24 cellular contexts compared by ENCODE assay signal in genomic region chr19:38817081-38817480, GRCh38. TPM values are rescaled to one million over a fixed set of nuclear protein-coding genes. Genes with fewer than 3 reads are reported as not detected.
DNase-seq lines count a peak whose midpoint lies in the region; ATAC-seq, FAIRE-seq and TF ChIP-seq lines count a peak whose summit lies in the region.
"Had no signal": no experiment of that assay in that cellular context is flagged by ENCODE, and none has a peak within 500 bp of the region (broad histone marks: within the 10 kb centered on the region; RNA-seq: fewer than 3 reads in every experiment).

No MANE protein-coding gene starts in this region.

- H3K4me2 ChIP-seq in HepG2 (ENCODE audit: low read depth, low read length): no peak overlapping the region
- H3K4me2 ChIP-seq: BLaER1, GM23338, SK-N-SH had no signal

- peaks cover 2 to 14% (median 6%) of the 10 kb centered on the region in 7 donors for H3K4me1 Mint-ChIP-seq in naive thymus-derived CD4-positive, alpha-beta T cell

- TF ChIP-seq EP300 in HepG2 (IDR thresholded peaks at IDR 0.05; ENCODE audit: low read depth in 2 of 2, low read length in 2 of 2) (no peak), HepG2 (CRISPR knock-in tag; IDR thresholded peaks at IDR 0.05; ENCODE audit: borderline replicate concordance) (no peak), transverse colon (IDR thresholded peaks at IDR 0.05; ENCODE audit: low read depth) (no peak)

- H3K9ac ChIP-seq in HepG2 (ENCODE audit: insufficient read depth, low read depth, low read length): no peak overlapping the region
- H3K9ac ChIP-seq: BLaER1, SK-N-SH had no signal

- H3K9me3 Mint-ChIP-seq in naive thymus-derived CD4-positive, alpha-beta T cell: no peaks in the 10 kb centered on the region
- H3K9me3 Mint-ChIP-seq: CD4-positive, alpha-beta T cell had no signal

- H3K27me3 Mint-ChIP-seq in naive thymus-derived CD4-positive, alpha-beta T cell: no peaks in the 10 kb centered on the region
- H3K27me3 Mint-ChIP-seq: CD4-positive, alpha-beta T cell had no signal

- peaks cover 4 to 16% (median 10%) of the 10 kb centered on the region in 5 donors for H3K36me3 Mint-ChIP-seq in naive thymus-derived CD4-positive, alpha-beta T cell

- H3K27me3 ChIP-seq in H7 (ENCODE audit: control insufficient read depth, insufficient read depth, low read length) (no peaks in the 10 kb centered on the region), HepG2 (ENCODE audit: control insufficient read depth in 1 of 2, insufficient read depth in 2 of 2, low read length in 2 of 2) (no peaks in the 10 kb centered on the region), transverse colon (no peaks in the 10 kb centered on the region)
- no peaks in the 10 kb centered on the region for H3K27me3 ChIP-seq in naive thymus-derived CD4-positive, alpha-beta T cell (ENCODE audit: control insufficient read depth in 2 of 2, insufficient read depth in 2 of 2, low read length in 2 of 2)
- H3K27me3 ChIP-seq: BLaER1 had no signal

- peaks cover 4% of the 10 kb centered on the region for H3K36me3 ChIP-seq in H7 (replicated peaks; ENCODE audit: control insufficient read depth, insufficient read depth, low read length)
- peaks cover 11 to 27% of the 10 kb centered on the region in 2 experiments; a peak in 4 of 5 replicates for H3K36me3 ChIP-seq in HepG2 (replicated peaks in 1 of 2; ENCODE audit: control insufficient read depth in 1 of 2, insufficient read depth in 2 of 2, low read length in 2 of 2)
- H3K36me3 ChIP-seq in transverse colon: peaks cover 0 to 20% (median 4%) of the 10 kb centered on the region in 4 donors
- H3K36me3 ChIP-seq in naive thymus-derived CD4-positive, alpha-beta T cell (ENCODE audit: control insufficient read depth in 2 of 3, insufficient read depth in 3 of 3, low read length in 3 of 3): peaks cover 4 to 46% (median 19%) of the 10 kb centered on the region in 3 experiments

- POLR2A ChIA-PET in HepG2 (lab: Yijun Ruan, JAX): no interaction called here
- POLR2A ChIA-PET in naive thymus-derived CD4-positive, alpha-beta T cell (lab: Charles Lee): interaction anchor here (0.9 kb wide), 1 partner anchor 47 kb away, joined by 3 read pairs; no protein-coding TSS in a partner anchor

- FAIRE-seq in HepG2 (lab: Jason Lieb, UNC): no peak
- FAIRE-seq: GM12892 had no signal

- H3K4me1 ChIP-seq in HepG2 (ENCODE audit: insufficient read depth, low read length) (peaks cover 41% of the 10 kb centered on the region), transverse colon (peaks cover 4 to 71% (median 56%) of the 10 kb centered on the region in 4 donors)
- H3K4me1 ChIP-seq in naive thymus-derived CD4-positive, alpha-beta T cell (ENCODE audit: control insufficient read depth in 2 of 2, insufficient read depth in 2 of 2, low read length in 2 of 2): no peaks in the 10 kb centered on the region

- H3K27ac Mint-ChIP-seq in naive thymus-derived CD4-positive, alpha-beta T cell: no peak overlapping the region
- H3K27ac Mint-ChIP-seq: CD4-positive, alpha-beta T cell; GM23338 had no signal

- no peak for ATAC-seq in HepG2
- ATAC-seq in naive thymus-derived CD4-positive, alpha-beta T cell: no peak
- ATAC-seq: GM23338, Panc1 had no signal

- H3K79me2 ChIP-seq in HepG2 (ENCODE audit: insufficient read depth, low read length): no peaks in the 10 kb centered on the region

- no peaks in the 10 kb centered on the region for H4K20me1 ChIP-seq in HepG2 (ENCODE audit: insufficient read depth, low read length)

- H3K27ac ChIP-seq in HepG2 (ENCODE audit: extremely low read length, insufficient read depth, low read length): no peak overlapping the region
- peak overlapping the region in 3 of 4 donors; percentile 85 to 94 (median 92) for H3K27ac ChIP-seq in transverse colon
- H3K27ac ChIP-seq in naive thymus-derived CD4-positive, alpha-beta T cell (ENCODE audit: low read depth, low read length): no peak overlapping the region
- H3K27ac ChIP-seq: BLaER1, HL-60 had no signal

- H3K9me3 ChIP-seq in HepG2 (ENCODE audit: low read length) (no peaks in the 10 kb centered on the region), transverse colon (no peaks in the 10 kb centered on the region)
- no peaks in the 10 kb centered on the region for H3K9me3 ChIP-seq in naive thymus-derived CD4-positive, alpha-beta T cell (ENCODE audit: control insufficient read depth in 2 of 3, low read length in 3 of 3)
- H3K9me3 ChIP-seq: BLaER1, SK-N-SH had no signal

- TF ChIP-seq RAD21 in HepG2 (CRISPR knock-in tag; IDR thresholded peaks at IDR 0.05): no peak

- no peak overlapping the region for H2AFZ ChIP-seq in HepG2 (ENCODE audit: low read length)
- H2AFZ ChIP-seq: GM23338 had no signal

- in situ Hi-C loops in HepG2 (cut with HindIII; ENCODE audit: extremely low pct_ligation_motif_present, low pct_unique_long_range_greater_than_20kb) (no loop called here), transverse colon (cut with MboI; ENCODE audit: low pct_ligation_motif_present in 1 of 4, low pct_unique_long_range_greater_than_20kb in 1 of 4, low sequenced_read_pairs in 3 of 4) (no loop called here), ACHN (cut with HindIII; ENCODE audit: low pct_ligation_motif_present, low pct_unique_long_range_greater_than_20kb, low sequenced_read_pairs) (no loop called here)

- CTCF ChIA-PET in HepG2 (lab: Yijun Ruan, JAX; ENCODE audit: low intra/inter-chr PET ratio, low total read pairs): no interaction called here
- CTCF ChIA-PET in naive thymus-derived CD4-positive, alpha-beta T cell (lab: Charles Lee): interaction anchor here (1.2 kb wide), 1 partner anchor 183 kb away, joined by 6 read pairs; no protein-coding TSS in a partner anchor

- DNase-seq in H7: peak; percentile 35
- no peak for DNase-seq in HepG2 (ENCODE audit: low spot score)
- DNase-seq in transverse colon: no peak
- DNase-seq in naive thymus-derived CD4-positive, alpha-beta T cell: no peak
- DNase-seq in ACHN: no peak
- DNase-seq: CD4-positive, alpha-beta T cell; COR-L47; DMS153; HCEC 1CT; KG1; NCI-H1092; NCI-H1436; NCI-H1930; NCI-H69; SIG-M5; SK-N-SH had no signal

- intact Hi-C loops in HepG2 (cut with micrococcal nuclease; ENCODE audit: unreplicated experiment): no loop called here
- intact Hi-C loops in transverse colon (cut with DNase I; ENCODE audit: low total_unique reads): no loop called here
- intact Hi-C loops in naive thymus-derived CD4-positive, alpha-beta T cell (cut with micrococcal nuclease): no loop called here

- 90% methylated on average over 5 of the region's 15 CpGs for WGBS in HepG2 (ENCODE audit: low lambda C conversion rate)
- WGBS in transverse colon (ENCODE audit: low coverage in 1 of 2), 2 donors: 97% methylated on average over 14 of the region's 15 CpGs; no CpG with 5 or more reads in 1 of the 2 donors

- TF ChIP-seq CTCF in HepG2 (CRISPR knock-in tag; IDR thresholded peaks at IDR 0.05) (no peak), transverse colon (IDR thresholded peaks at IDR 0.05) (no peak)

- no peak for TF ChIP-seq POLR2A in HepG2 (IDR thresholded peaks at IDR 0.05; ENCODE audit: insufficient read depth in 1 of 2, low read depth in 2 of 2, low read length in 2 of 2)
- TF ChIP-seq POLR2A in transverse colon (IDR thresholded peaks at IDR 0.05): no peak

- no TSS peak for BruUV-seq in HepG2 (replicated peaks; lab: Mats Ljungman, UMichigan)

- H3K4me3 Mint-ChIP-seq in naive thymus-derived CD4-positive, alpha-beta T cell: no peak overlapping the region
- H3K4me3 Mint-ChIP-seq: CD4-positive, alpha-beta T cell; GM23338 had no signal

- H3K4me3 ChIP-seq in H7 (ENCODE audit: insufficient read depth, low read depth, low read length) (no peak overlapping the region), HepG2 (replicated peaks in 1 of 3; ENCODE audit: insufficient read depth in 1 of 3, low read depth in 2 of 3, low read length in 3 of 3) (no peak overlapping the region), transverse colon (no peak overlapping the region)
- H3K4me3 ChIP-seq in naive thymus-derived CD4-positive, alpha-beta T cell (ENCODE audit: low read length): no peak overlapping the region
- H3K4me3 ChIP-seq: BLaER1, GM23338 had no signal

RNA-seq across cellular contexts. Expression of gene LGALS4, which starts 4.3 kb away (rescaled TPM):
- total RNA-seq in H7 (2014; rRNA removed; shearing (Covaris generic)): not detected in 2 replicates
- total RNA-seq in HepG2 (2016; rRNA removed; fragmentation: Illumina TruSeq; extraction: Trizol) (0.24 and 0.32 TPM in 2 replicates), transverse colon (1,000 to 10,000 TPM; 1,815 to 4,845 (median 3,695) TPM)
- total RNA-seq in HepG2 (2016; cell fraction: cytosol; rRNA removed; fragmentation: Illumina TruSeq; extraction: Trizol; ENCODE audit: low read depth): not detected in 2 replicates
- total RNA-seq in HepG2 (2016; cell fraction: insoluble cytoplasmic fraction; rRNA removed; fragmentation: Illumina TruSeq; extraction: Trizol): 0.39 TPM in 1 of 2 replicates, not detected in the other
- 0.31 TPM in 1 of 2 replicates, not detected in the other for total RNA-seq in HepG2 (2016; cell fraction: membrane; rRNA removed; fragmentation: Illumina TruSeq; extraction: Trizol)
- 0.28 and 0.41 TPM in 2 replicates for total RNA-seq in HepG2 (2016; cell fraction: nucleus; rRNA removed; fragmentation: Illumina TruSeq; extraction: Trizol)
- 0.48 and 0.71 TPM in 2 replicates for polyA plus RNA-seq in HepG2 (2011; rRNA removed)
- 0.26 and 0.30 TPM in 2 replicates for polyA plus RNA-seq in HepG2 (2011; cell fraction: cytosol; rRNA removed)
- polyA plus RNA-seq in HepG2 (2011; cell fraction: nucleus; rRNA removed): 2.4 and 2.9 TPM in 2 replicates
- 0.59 and 0.87 TPM in 2 replicates for polyA plus RNA-seq in HepG2 (2012)
- 0.17 TPM in 1 of 2 replicates, not detected in the other for polyA plus RNA-seq in HepG2 (2016; cell fraction: cytosol; fragmentation: Illumina TruSeq; extraction: Trizol; ENCODE audit: low read depth)
- polyA plus RNA-seq in HepG2 (2016; cell fraction: insoluble cytoplasmic fraction; fragmentation: Illumina TruSeq; extraction: Trizol; ENCODE audit: low read depth): not detected in 2 replicates
- 0.26 TPM in 1 of 2 replicates, not detected in the other for polyA plus RNA-seq in HepG2 (2016; cell fraction: membrane; fragmentation: Illumina TruSeq; extraction: Trizol; ENCODE audit: low read depth)
- polyA plus RNA-seq in HepG2 (2016; cell fraction: nucleus; fragmentation: Illumina TruSeq; extraction: Trizol; ENCODE audit: insufficient read depth, low read depth): 2.4 TPM in 1 of 2 replicates, not detected in the other
- polyA minus RNA-seq in HepG2 (2011; rRNA and poly(A)+ RNA removed; ENCODE audit: low replicate concordance): 0.42 and 0.68 TPM in 2 replicates
- polyA minus RNA-seq in HepG2 (2011; cell fraction: cytosol; rRNA and poly(A)+ RNA removed): not detected in 2 replicates
- polyA minus RNA-seq in HepG2 (2011; cell fraction: nucleus; rRNA and poly(A)+ RNA removed): 0.90 and 3.0 TPM in 2 replicates
- total RNA-seq in naive thymus-derived CD4-positive, alpha-beta T cell: 1 to 10 TPM; 2.3 to 9.8 (median 7.2) TPM
- polyA plus RNA-seq in naive thymus-derived CD4-positive, alpha-beta T cell: under 1 TPM; 0.13 to 0.31 TPM
- total RNA-seq: G401, NCI-H460 had no signal
- polyA plus RNA-seq: GM23338 had no signal

RNA-seq across cellular contexts. Expression of gene ECH1, which starts 14.5 kb away (rescaled TPM):
- total RNA-seq in H7 (2014; rRNA removed; shearing (Covaris generic)): 97.6 and 109 TPM in 2 replicates
- total RNA-seq in HepG2 (2016; rRNA removed; fragmentation: Illumina TruSeq; extraction: Trizol) (45.4 and 54.8 TPM in 2 replicates), transverse colon (100 to 1,000 TPM; 181 to 313 (median 228) TPM)
- 17.9 and 23.1 TPM in 2 replicates for total RNA-seq in HepG2 (2016; cell fraction: cytosol; rRNA removed; fragmentation: Illumina TruSeq; extraction: Trizol; ENCODE audit: low read depth)
- total RNA-seq in HepG2 (2016; cell fraction: insoluble cytoplasmic fraction; rRNA removed; fragmentation: Illumina TruSeq; extraction: Trizol): 41.2 and 57.4 TPM in 2 replicates
- total RNA-seq in HepG2 (2016; cell fraction: membrane; rRNA removed; fragmentation: Illumina TruSeq; extraction: Trizol): 15.1 and 19.6 TPM in 2 replicates
- 31.4 and 37.2 TPM in 2 replicates for total RNA-seq in HepG2 (2016; cell fraction: nucleus; rRNA removed; fragmentation: Illumina TruSeq; extraction: Trizol)
- polyA plus RNA-seq in HepG2 (2011; rRNA removed): 198 and 277 TPM in 2 replicates
- 180 and 200 TPM in 2 replicates for polyA plus RNA-seq in HepG2 (2011; cell fraction: cytosol; rRNA removed)
- 123 and 139 TPM in 2 replicates for polyA plus RNA-seq in HepG2 (2011; cell fraction: nucleus; rRNA removed)
- polyA plus RNA-seq in HepG2 (2012): 231 and 273 TPM in 2 replicates
- 49.8 and 49.9 TPM in 2 replicates for polyA plus RNA-seq in HepG2 (2016; cell fraction: cytosol; fragmentation: Illumina TruSeq; extraction: Trizol; ENCODE audit: low read depth)
- 244 and 262 TPM in 2 replicates for polyA plus RNA-seq in HepG2 (2016; cell fraction: insoluble cytoplasmic fraction; fragmentation: Illumina TruSeq; extraction: Trizol; ENCODE audit: low read depth)
- polyA plus RNA-seq in HepG2 (2016; cell fraction: membrane; fragmentation: Illumina TruSeq; extraction: Trizol; ENCODE audit: low read depth): 43.5 and 46.5 TPM in 2 replicates
- polyA plus RNA-seq in HepG2 (2016; cell fraction: nucleus; fragmentation: Illumina TruSeq; extraction: Trizol; ENCODE audit: insufficient read depth, low read depth): 142 and 151 TPM in 2 replicates
- 119 and 143 TPM in 2 replicates for polyA minus RNA-seq in HepG2 (2011; rRNA and poly(A)+ RNA removed; ENCODE audit: low replicate concordance)
- polyA minus RNA-seq in HepG2 (2011; cell fraction: cytosol; rRNA and poly(A)+ RNA removed): 74.8 and 77.1 TPM in 2 replicates
- polyA minus RNA-seq in HepG2 (2011; cell fraction: nucleus; rRNA and poly(A)+ RNA removed): 30.3 and 39.7 TPM in 2 replicates
- 100 to 1,000 TPM in 4 of 5 experiments, 10 to 100 TPM in 1; 71.9 to 149 (median 114) TPM for total RNA-seq in naive thymus-derived CD4-positive, alpha-beta T cell
- polyA plus RNA-seq in naive thymus-derived CD4-positive, alpha-beta T cell: 100 to 1,000 TPM; 216 to 279 TPM

RNA-seq across cellular contexts. Expression of gene LGALS7B, which starts 28.1 kb away (rescaled TPM):
- total RNA-seq in H7 (2014; rRNA removed; shearing (Covaris generic)): not detected in 2 replicates
- 0.73 and 1.7 TPM in 2 replicates for total RNA-seq in HepG2 (2016; rRNA removed; fragmentation: Illumina TruSeq; extraction: Trizol)
- not detected in 2 replicates for total RNA-seq in HepG2 (2016; cell fraction: cytosol; rRNA removed; fragmentation: Illumina TruSeq; extraction: Trizol; ENCODE audit: low read depth)
- 0.80 and 2.9 TPM in 2 replicates for total RNA-seq in HepG2 (2016; cell fraction: insoluble cytoplasmic fraction; rRNA removed; fragmentation: Illumina TruSeq; extraction: Trizol)
- 0.77 TPM in 1 of 2 replicates, not detected in the other for total RNA-seq in HepG2 (2016; cell fraction: membrane; rRNA removed; fragmentation: Illumina TruSeq; extraction: Trizol)
- total RNA-seq in HepG2 (2016; cell fraction: nucleus; rRNA removed; fragmentation: Illumina TruSeq; extraction: Trizol): not detected in 2 replicates
- 2.1 and 4.0 TPM in 2 replicates for polyA plus RNA-seq in HepG2 (2011; rRNA removed)
- polyA plus RNA-seq in HepG2 (2011; cell fraction: cytosol; rRNA removed): 4.6 and 7.7 TPM in 2 replicates
- polyA plus RNA-seq in HepG2 (2011; cell fraction: nucleus; rRNA removed): 2.3 and 3.2 TPM in 2 replicates
- polyA plus RNA-seq in HepG2 (2012): 1.6 and 3.8 TPM in 2 replicates
- 0.27 and 0.35 TPM in 2 replicates for polyA plus RNA-seq in HepG2 (2016; cell fraction: cytosol; fragmentation: Illumina TruSeq; extraction: Trizol; ENCODE audit: low read depth)
- 1.1 and 1.9 TPM in 2 replicates for polyA plus RNA-seq in HepG2 (2016; cell fraction: insoluble cytoplasmic fraction; fragmentation: Illumina TruSeq; extraction: Trizol; ENCODE audit: low read depth)
- 0.50 TPM in 1 of 2 replicates, not detected in the other for polyA plus RNA-seq in HepG2 (2016; cell fraction: membrane; fragmentation: Illumina TruSeq; extraction: Trizol; ENCODE audit: low read depth)
- polyA plus RNA-seq in HepG2 (2016; cell fraction: nucleus; fragmentation: Illumina TruSeq; extraction: Trizol; ENCODE audit: insufficient read depth, low read depth): 2.2 TPM in 1 of 2 replicates, not detected in the other
- polyA minus RNA-seq in HepG2 (2011; rRNA and poly(A)+ RNA removed; ENCODE audit: low replicate concordance): 0.37 TPM in 1 of 2 replicates, not detected in the other
- 2.1 TPM in 1 of 2 replicates, not detected in the other for polyA minus RNA-seq in HepG2 (2011; cell fraction: cytosol; rRNA and poly(A)+ RNA removed)
- not detected in 2 replicates for polyA minus RNA-seq in HepG2 (2011; cell fraction: nucleus; rRNA and poly(A)+ RNA removed)
- not detected for total RNA-seq in transverse colon
- not detected for total RNA-seq in naive thymus-derived CD4-positive, alpha-beta T cell
- not detected for polyA plus RNA-seq in naive thymus-derived CD4-positive, alpha-beta T cell
- total RNA-seq: CD4-positive, alpha-beta T cell; G401; HT-29; NCI-H460 had no signal
- polyA plus RNA-seq: SK-N-SH had no signal

RNA-seq across cellular contexts. Expression of gene HNRNPL, which starts 32.7 kb away (rescaled TPM):
- 454 and 591 TPM in 2 replicates for total RNA-seq in H7 (2014; rRNA removed; shearing (Covaris generic))
- total RNA-seq in HepG2 (2016; rRNA removed; fragmentation: Illumina TruSeq; extraction: Trizol) (270 and 278 TPM in 2 replicates), transverse colon (100 to 1,000 TPM; 139 to 200 (median 174) TPM)
- 44.9 and 50.3 TPM in 2 replicates for total RNA-seq in HepG2 (2016; cell fraction: cytosol; rRNA removed; fragmentation: Illumina TruSeq; extraction: Trizol; ENCODE audit: low read depth)
- 247 and 303 TPM in 2 replicates for total RNA-seq in HepG2 (2016; cell fraction: insoluble cytoplasmic fraction; rRNA removed; fragmentation: Illumina TruSeq; extraction: Trizol)
- total RNA-seq in HepG2 (2016; cell fraction: membrane; rRNA removed; fragmentation: Illumina TruSeq; extraction: Trizol): 97.2 and 106 TPM in 2 replicates
- 191 and 201 TPM in 2 replicates for total RNA-seq in HepG2 (2016; cell fraction: nucleus; rRNA removed; fragmentation: Illumina TruSeq; extraction: Trizol)
- polyA plus RNA-seq in HepG2 (2011; rRNA removed): 148 and 156 TPM in 2 replicates
- 89.9 and 92.3 TPM in 2 replicates for polyA plus RNA-seq in HepG2 (2011; cell fraction: cytosol; rRNA removed)
- 184 and 197 TPM in 2 replicates for polyA plus RNA-seq in HepG2 (2011; cell fraction: nucleus; rRNA removed)
- 166 and 314 TPM in 2 replicates for polyA plus RNA-seq in HepG2 (2012)
- polyA plus RNA-seq in HepG2 (2016; cell fraction: cytosol; fragmentation: Illumina TruSeq; extraction: Trizol; ENCODE audit: low read depth): 36.1 and 37.5 TPM in 2 replicates
- polyA plus RNA-seq in HepG2 (2016; cell fraction: insoluble cytoplasmic fraction; fragmentation: Illumina TruSeq; extraction: Trizol; ENCODE audit: low read depth): 257 and 357 TPM in 2 replicates
- 76.7 and 82.5 TPM in 2 replicates for polyA plus RNA-seq in HepG2 (2016; cell fraction: membrane; fragmentation: Illumina TruSeq; extraction: Trizol; ENCODE audit: low read depth)
- 372 and 405 TPM in 2 replicates for polyA plus RNA-seq in HepG2 (2016; cell fraction: nucleus; fragmentation: Illumina TruSeq; extraction: Trizol; ENCODE audit: insufficient read depth, low read depth)
- polyA minus RNA-seq in HepG2 (2011; rRNA and poly(A)+ RNA removed; ENCODE audit: low replicate concordance): 218 and 315 TPM in 2 replicates
- polyA minus RNA-seq in HepG2 (2011; cell fraction: cytosol; rRNA and poly(A)+ RNA removed): 121 and 131 TPM in 2 replicates
- polyA minus RNA-seq in HepG2 (2011; cell fraction: nucleus; rRNA and poly(A)+ RNA removed): 131 and 151 TPM in 2 replicates
- total RNA-seq in naive thymus-derived CD4-positive, alpha-beta T cell: 100 to 1,000 TPM; 339 to 539 (median 505) TPM
- 10 to 100 TPM; 70.6 to 78.7 TPM for polyA plus RNA-seq in naive thymus-derived CD4-positive, alpha-beta T cell

RNA-seq across cellular contexts. Expression of gene LGALS7, which starts 43.8 kb away (rescaled TPM):
- 0.37 and 1.9 TPM in 2 replicates for total RNA-seq in H7 (2014; rRNA removed; shearing (Covaris generic))
- not detected in 2 replicates for total RNA-seq in HepG2 (2016; rRNA removed; fragmentation: Illumina TruSeq; extraction: Trizol)
- total RNA-seq in HepG2 (2016; cell fraction: cytosol; rRNA removed; fragmentation: Illumina TruSeq; extraction: Trizol; ENCODE audit: low read depth): not detected in 2 replicates
- total RNA-seq in HepG2 (2016; cell fraction: insoluble cytoplasmic fraction; rRNA removed; fragmentation: Illumina TruSeq; extraction: Trizol): not detected in 2 replicates
- total RNA-seq in HepG2 (2016; cell fraction: membrane; rRNA removed; fragmentation: Illumina TruSeq; extraction: Trizol): 0.93 TPM in 1 of 2 replicates, not detected in the other
- not detected in 2 replicates for total RNA-seq in HepG2 (2016; cell fraction: nucleus; rRNA removed; fragmentation: Illumina TruSeq; extraction: Trizol)
- polyA plus RNA-seq in HepG2 (2011; rRNA removed): 0.73 and 0.85 TPM in 2 replicates
- 1.6 and 1.9 TPM in 2 replicates for polyA plus RNA-seq in HepG2 (2011; cell fraction: cytosol; rRNA removed)
- polyA plus RNA-seq in HepG2 (2011; cell fraction: nucleus; rRNA removed): 1.7 and 2.4 TPM in 2 replicates
- polyA plus RNA-seq in HepG2 (2012): 0.35 TPM in 1 of 2 replicates, not detected in the other
- not detected in 2 replicates for polyA plus RNA-seq in HepG2 (2016; cell fraction: cytosol; fragmentation: Illumina TruSeq; extraction: Trizol; ENCODE audit: low read depth)
- polyA plus RNA-seq in HepG2 (2016; cell fraction: insoluble cytoplasmic fraction; fragmentation: Illumina TruSeq; extraction: Trizol; ENCODE audit: low read depth): not detected in 2 replicates
- 0.63 TPM in 1 of 2 replicates, not detected in the other for polyA plus RNA-seq in HepG2 (2016; cell fraction: membrane; fragmentation: Illumina TruSeq; extraction: Trizol; ENCODE audit: low read depth)
- not detected in 2 replicates for polyA plus RNA-seq in HepG2 (2016; cell fraction: nucleus; fragmentation: Illumina TruSeq; extraction: Trizol; ENCODE audit: insufficient read depth, low read depth)
- 0.58 TPM in 1 of 2 replicates, not detected in the other for polyA minus RNA-seq in HepG2 (2011; rRNA and poly(A)+ RNA removed; ENCODE audit: low replicate concordance)
- not detected in 2 replicates for polyA minus RNA-seq in HepG2 (2011; cell fraction: cytosol; rRNA and poly(A)+ RNA removed)
- 0.99 TPM in 1 of 2 replicates, not detected in the other for polyA minus RNA-seq in HepG2 (2011; cell fraction: nucleus; rRNA and poly(A)+ RNA removed)
- not detected for total RNA-seq in transverse colon
- not detected for total RNA-seq in naive thymus-derived CD4-positive, alpha-beta T cell
- polyA plus RNA-seq in naive thymus-derived CD4-positive, alpha-beta T cell: not detected
- total RNA-seq: CD4-positive, alpha-beta T cell; G401; GM23338; NCI-H460 had no signal
- polyA plus RNA-seq: SK-N-SH had no signal

Comparison
In these comparisons a context has a peak if more than half of its experiments do, and no peak if none do; other contexts are left out.
1. H3K27ac ChIP-seq: peak in transverse colon (3 of 4); none in HepG2 (single experiment) and naive thymus-derived CD4-positive, alpha-beta T cell (single experiment).
2. RNA of gene LGALS4, which starts 4.3 kb away (total RNA-seq): 1,815 to 4,845 TPM in transverse colon; 2.3 to 9.8 TPM in naive thymus-derived CD4-positive, alpha-beta T cell, 0.24 to 0.41 TPM in HepG2 and not detected in H7; every median in the first group is over 100 times any median in the second.